In genomic region chr16:15049581-15050180, GRCh38 we compare ENCODE assay signal across 28 cellular contexts.
"Had no signal": no experiment of that assay in that cellular context is flagged by ENCODE, and none has a peak within 500 bp of the region (broad histone marks: within the 10 kb centered on the region; RNA-seq: fewer than 3 reads in every experiment).

No MANE protein-coding gene starts in this region.

- ATAC-seq: esophagus mucosa; foreskin keratinocyte; gastroesophageal sphincter; heart left ventricle; left lobe of liver; naive thymus-derived CD4-positive, alpha-beta T cell; right cardiac atrium; stimulated activated naive B cell treated with anti-CD40 and anti-IgM and Interleukin-4, amounts not matched to agents 10 μg/mL and 1 μg/mL and 100 μg/mL, for 72 hours had no signal

- H3K9ac ChIP-seq: neural progenitor cell, parathyroid adenoma had no signal

- H3K36me3 ChIP-seq: colonic mucosa, neural progenitor cell, prostate gland had no signal

- H3K4me3 Mint-ChIP-seq: dendritic cell treated with granulocyte-macrophage colony-stimulating factor and Interleukin-4, amounts not matched to agents 40 ng/mL and 50 ng/mL, for 4 days; naive thymus-derived CD4-positive, alpha-beta T cell; nephron; neural progenitor cell; stimulated activated naive B cell treated with anti-CD40 and anti-IgM and Interleukin-4, amounts not matched to agents 10 μg/mL and 1 μg/mL and 100 μg/mL, for 72 hours; stimulated activated naive CD8-positive, alpha-beta T cell treated with anti-CD3 and anti-CD28 coated beads, Interleukin-15, Interleukin-2, amounts not matched to agents 100 ng/mL and 50 ng/mL, for 24 hours had no signal

- H3K4me3 ChIP-seq: colonic mucosa, gastroesophageal sphincter, heart left ventricle, hepatocyte, neural progenitor cell, prostate gland, skin epidermis, spleen, thoracic aorta, tibial nerve, upper lobe of left lung had no signal

- H3K27ac Mint-ChIP-seq: dendritic cell treated with granulocyte-macrophage colony-stimulating factor and Interleukin-4, amounts not matched to agents 40 ng/mL and 50 ng/mL, for 4 days; nephron; neural progenitor cell; stimulated activated naive B cell treated with anti-CD40 and anti-IgM and Interleukin-4, amounts not matched to agents 10 μg/mL and 1 μg/mL and 100 μg/mL, for 72 hours; stimulated activated naive CD8-positive, alpha-beta T cell treated with anti-CD3 and anti-CD28 coated beads, Interleukin-15, Interleukin-2, amounts not matched to agents 100 ng/mL and 50 ng/mL, for 24 hours had no signal

- H3K4me1 ChIP-seq: colonic mucosa, foreskin keratinocyte, neural progenitor cell, parathyroid adenoma, prostate gland had no signal

- H3K4me2 ChIP-seq: hepatocyte, neural progenitor cell had no signal

- DNase-seq: colonic mucosa; foreskin keratinocyte; heart left ventricle; kidney; mammary epithelial cell; mesendoderm; midbrain; naive thymus-derived CD4-positive, alpha-beta T cell; right cardiac atrium; spleen; stimulated activated CD4-positive, alpha-beta T cell treated with anti-CD3 and anti-CD28 coated beads, Interleukin-2, amount 100 ng/mL, for 48 hours; stimulated activated naive B cell treated with anti-CD40 and anti-IgM and Interleukin-4, amounts not matched to agents 10 μg/mL and 1 μg/mL and 100 μg/mL, for 72 hours; upper lobe of left lung had no signal

- H3K27me3 ChIP-seq: colonic mucosa, foreskin keratinocyte, gastroesophageal sphincter, heart left ventricle, hepatocyte, neural progenitor cell, spleen, tibial nerve, upper lobe of left lung had no signal

- H3K9me3 ChIP-seq: colonic mucosa, gastroesophageal sphincter, heart left ventricle, prostate gland, spleen, thoracic aorta, tibial nerve, upper lobe of left lung had no signal

- H3K27me3 Mint-ChIP-seq: dendritic cell treated with granulocyte-macrophage colony-stimulating factor and Interleukin-4, amounts not matched to agents 40 ng/mL and 50 ng/mL, for 4 days; naive thymus-derived CD4-positive, alpha-beta T cell; stimulated activated naive B cell treated with anti-CD40 and anti-IgM and Interleukin-4, amounts not matched to agents 10 μg/mL and 1 μg/mL and 100 μg/mL, for 72 hours; stimulated activated naive CD8-positive, alpha-beta T cell treated with anti-CD3 and anti-CD28 coated beads, Interleukin-15, Interleukin-2, amounts not matched to agents 100 ng/mL and 50 ng/mL, for 24 hours had no signal

- FAIRE-seq: kidney, urothelium cell line had no signal

- H3K27ac ChIP-seq: colonic mucosa, epithelial cell of prostate, foreskin keratinocyte, gastroesophageal sphincter, hepatocyte, neural progenitor cell, parathyroid adenoma, prostate gland, thoracic aorta had no signal

- H3K9me3 Mint-ChIP-seq: dendritic cell treated with granulocyte-macrophage colony-stimulating factor and Interleukin-4, amounts not matched to agents 40 ng/mL and 50 ng/mL, for 4 days; nephron; neural progenitor cell; stimulated activated naive B cell treated with anti-CD40 and anti-IgM and Interleukin-4, amounts not matched to agents 10 μg/mL and 1 μg/mL and 100 μg/mL, for 72 hours; stimulated activated naive CD8-positive, alpha-beta T cell treated with anti-CD3 and anti-CD28 coated beads, Interleukin-15, Interleukin-2, amounts not matched to agents 100 ng/mL and 50 ng/mL, for 24 hours had no signal

- H2AFZ ChIP-seq: hepatocyte, neural progenitor cell, parathyroid adenoma had no signal
